In the genomic region with DNA sequence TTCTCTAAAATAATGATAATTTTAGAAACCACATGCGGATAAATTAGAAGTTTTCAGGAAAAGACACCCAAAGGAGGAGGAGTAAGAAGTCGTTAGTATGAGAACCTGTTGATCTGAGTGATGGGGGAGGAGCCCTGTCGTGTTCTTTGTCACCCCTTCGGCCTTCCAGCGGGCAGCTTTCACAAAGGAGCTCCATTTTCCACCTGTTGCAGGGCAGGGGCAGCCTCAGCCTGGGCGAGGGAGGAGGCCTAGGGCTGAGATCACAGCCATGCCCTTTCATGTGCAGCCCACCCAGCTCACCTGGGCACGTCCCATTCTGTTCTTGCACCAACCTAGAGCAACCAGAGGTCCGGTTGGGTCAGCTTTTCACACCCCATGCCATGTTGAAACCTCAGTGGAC, we compare ENCODE assay signal across 25 cellular contexts. TPM values are rescaled to one million over a fixed set of nuclear protein-coding genes. Genes with fewer than 3 reads are reported as not detected.
DNase-seq lines count a peak whose midpoint lies in the region; ATAC-seq and TF ChIP-seq lines count a peak whose summit lies in the region.
"Had no signal": no experiment of that assay in that cellular context is flagged by ENCODE, and none has a peak within 500 bp of the region (broad histone marks: within the 10 kb centered on the region; RNA-seq: fewer than 3 reads in every experiment).

No MANE protein-coding gene starts in this region.

- CTCF ChIA-PET in WTC11 (lab: Charles Lee): interaction anchor here (0.9 to 2.0 kb wide), 7 partner anchors 9 to 122 kb away, joined by 3 to 19 read pairs (median 5); no protein-coding TSS in a partner anchor

- DNase-seq in NCI-H2107 treated with DMSO at 0.1 percent for 48 hours (lab: John Stamatoyannopoulos, UW; ENCODE audit: unreplicated experiment) (peak; percentile 16), NCI-H2107 (lab: John Stamatoyannopoulos, UW) (no peak), WTC11 (ENCODE audit: low spot score) (peak; percentile 34), iPS-NIHi11 (ENCODE audit: low spot score) (peak; percentile 43), sigmoid colon (no peak), upper lobe of left lung (no peak)
- DNase-seq in activated CD8-positive, alpha-beta memory T cell treated with anti-CD3 and anti-CD28 coated beads for 24 hours: no peak
- no peak for DNase-seq in activated CD4-positive, alpha-beta T cell treated with anti-CD3 and anti-CD28 coated beads, Interleukin-2, amount 50 U/mL, for 48 hours
- DNase-seq: activated CD4-positive, alpha-beta T cell treated with anti-CD3 and anti-CD28 coated beads, Interleukin-2, amount 10 ng/mL, durations not matched to agents 7 days and 5 days; activated effector memory CD4-positive, alpha-beta T cell treated with anti-CD3 and anti-CD28 coated beads, Interleukin-2, amount 50 U/mL, for 16 hours; CD8-positive, alpha-beta T cell; DMS153; GDM1; Karpas-422; left lung; mucosa of descending colon; MV-4-11; NCI-H1694 treated with DMSO at 0.1 percent for 48 hours; small intestine; T-helper 2 cell had no signal

- intact Hi-C loops in sigmoid colon (cut with DNase I): no loop called here

- H3K27me3 ChIP-seq in sigmoid colon (no peaks in the 10 kb centered on the region), upper lobe of left lung (peaks cover 0 to 3% (median 0%) of the 10 kb centered on the region in 4 donors)
- H3K27me3 ChIP-seq: SJSA1, testis had no signal

- no peaks in the 10 kb centered on the region for H3K9me3 Mint-ChIP-seq in WTC11
- H3K9me3 Mint-ChIP-seq: activated CD4-positive, alpha-beta T cell treated with anti-CD3 and anti-CD28 coated beads, Interleukin-2, amount 10 ng/mL, durations not matched to agents 7 days and 5 days; CD8-positive, alpha-beta T cell; stimulated activated memory B cell treated with anti-CD40 and anti-IgM and Interleukin-4, amounts not matched to agents 10 μg/mL and 1 μg/mL and 100 μg/mL, for 72 hours had no signal

- TF ChIP-seq CTCF in WTC11 (IDR thresholded peaks at IDR 0.05): no peak
- no peak for TF ChIP-seq CTCF in sigmoid colon (IDR thresholded peaks at IDR 0.05)
- TF ChIP-seq CTCF in upper lobe of left lung (IDR thresholded peaks at IDR 0.05): no peak

- H3K4me3 ChIP-seq in sigmoid colon: no peak overlapping the region
- no peak overlapping the region for H3K4me3 ChIP-seq in upper lobe of left lung
- H3K4me3 ChIP-seq: coronary artery, left lung, mucosa of descending colon, SJSA1, testis had no signal

- TF ChIP-seq EP300 in sigmoid colon (IDR thresholded peaks at IDR 0.05) (no peak), upper lobe of left lung (IDR thresholded peaks at IDR 0.05) (no peak)

- H3K9me3 ChIP-seq in sigmoid colon (no peaks in the 10 kb centered on the region), upper lobe of left lung (no peaks in the 10 kb centered on the region)
- H3K9me3 ChIP-seq: left lung, mucosa of descending colon, SJSA1, testis had no signal

- H3K36me3 Mint-ChIP-seq in WTC11: peaks cover 6% of the 10 kb centered on the region; the same call in 1 of the 2 replicates
- H3K36me3 Mint-ChIP-seq: stimulated activated memory B cell treated with anti-CD40 and anti-IgM and Interleukin-4, amounts not matched to agents 10 μg/mL and 1 μg/mL and 100 μg/mL, for 72 hours had no signal

- TF ChIP-seq POLR2A in sigmoid colon (IDR thresholded peaks at IDR 0.05) (no peak), upper lobe of left lung (IDR thresholded peaks at IDR 0.05) (no peak)

- POLR2A ChIA-PET in WTC11 (lab: Charles Lee): interaction anchor here (0.6 kb wide), 1 partner anchor 953 kb away, joined by 3 read pairs; no protein-coding TSS in a partner anchor

- H3K36me3 ChIP-seq in sigmoid colon (no peaks in the 10 kb centered on the region), upper lobe of left lung (no peaks in the 10 kb centered on the region)
- H3K36me3 ChIP-seq: left lung had no signal

- H3K4me1 Mint-ChIP-seq in WTC11: peaks cover 41% of the 10 kb centered on the region

- H3K27ac ChIP-seq in sigmoid colon (peak overlapping the region in 3 of 4 donors; percentile 91 to 97 (median 95)), upper lobe of left lung (no peak overlapping the region)
- H3K27ac ChIP-seq: 22Rv1, coronary artery, left lung had no signal

- H3K27me3 Mint-ChIP-seq in WTC11 (ENCODE audit: low read depth): no peaks in the 10 kb centered on the region
- H3K27me3 Mint-ChIP-seq: activated CD4-positive, alpha-beta T cell treated with anti-CD3 and anti-CD28 coated beads, Interleukin-2, amount 10 ng/mL, durations not matched to agents 7 days and 5 days; stimulated activated memory B cell treated with anti-CD40 and anti-IgM and Interleukin-4, amounts not matched to agents 10 μg/mL and 1 μg/mL and 100 μg/mL, for 72 hours had no signal

- peak; percentile 36 for ATAC-seq in WTC11
- ATAC-seq in upper lobe of left lung (ENCODE audit: low FRiP score in 2 of 2): no peak
- ATAC-seq: CD8-positive, alpha-beta T cell; left lung; mucosa of descending colon; stimulated activated memory B cell treated with anti-CD40 and anti-IgM and Interleukin-4, amounts not matched to agents 10 μg/mL and 1 μg/mL and 100 μg/mL, for 72 hours had no signal

- WGBS in sigmoid colon, 2 donors: 89 to 90% methylated on average over 8 of the region's 8 CpGs
- WGBS in upper lobe of left lung, 2 donors: 86 to 92% methylated on average over 8 of the region's 8 CpGs

- H3K27ac Mint-ChIP-seq in WTC11: peak overlapping the region; percentile 42
- H3K27ac Mint-ChIP-seq: activated CD4-positive, alpha-beta T cell treated with anti-CD3 and anti-CD28 coated beads, Interleukin-2, amount 10 ng/mL, durations not matched to agents 7 days and 5 days; CD8-positive, alpha-beta T cell; stimulated activated memory B cell treated with anti-CD40 and anti-IgM and Interleukin-4, amounts not matched to agents 10 μg/mL and 1 μg/mL and 100 μg/mL, for 72 hours had no signal

- H3K4me1 ChIP-seq in sigmoid colon (peaks cover 0 to 49% (median 42%) of the 10 kb centered on the region in 4 donors), upper lobe of left lung (peaks cover 8 to 14% (median 11%) of the 10 kb centered on the region in 4 donors)

- H3K4me3 Mint-ChIP-seq in WTC11: no peak overlapping the region
- H3K4me3 Mint-ChIP-seq: activated CD4-positive, alpha-beta T cell treated with anti-CD3 and anti-CD28 coated beads, Interleukin-2, amount 10 ng/mL, durations not matched to agents 7 days and 5 days; CD8-positive, alpha-beta T cell; stimulated activated memory B cell treated with anti-CD40 and anti-IgM and Interleukin-4, amounts not matched to agents 10 μg/mL and 1 μg/mL and 100 μg/mL, for 72 hours had no signal

TF ChIP-seq in WTC11, 78 proteins besides CTCF, POLR2A, EP300 and RAD21 (continues in another document):
- TF ChIP-seq, protein P1, sequence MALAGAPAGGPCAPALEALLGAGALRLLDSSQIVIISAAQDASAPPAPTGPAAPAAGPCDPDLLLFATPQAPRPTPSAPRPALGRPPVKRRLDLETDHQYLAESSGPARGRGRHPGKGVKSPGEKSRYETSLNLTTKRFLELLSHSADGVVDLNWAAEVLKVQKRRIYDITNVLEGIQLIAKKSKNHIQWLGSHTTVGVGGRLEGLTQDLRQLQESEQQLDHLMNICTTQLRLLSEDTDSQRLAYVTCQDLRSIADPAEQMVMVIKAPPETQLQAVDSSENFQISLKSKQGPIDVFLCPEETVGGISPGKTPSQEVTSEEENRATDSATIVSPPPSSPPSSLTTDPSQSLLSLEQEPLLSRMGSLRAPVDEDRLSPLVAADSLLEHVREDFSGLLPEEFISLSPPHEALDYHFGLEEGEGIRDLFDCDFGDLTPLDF (CRISPR knock-in tag; IDR thresholded peaks at IDR 0.05): no peak
- TF ChIP-seq, protein P2, sequence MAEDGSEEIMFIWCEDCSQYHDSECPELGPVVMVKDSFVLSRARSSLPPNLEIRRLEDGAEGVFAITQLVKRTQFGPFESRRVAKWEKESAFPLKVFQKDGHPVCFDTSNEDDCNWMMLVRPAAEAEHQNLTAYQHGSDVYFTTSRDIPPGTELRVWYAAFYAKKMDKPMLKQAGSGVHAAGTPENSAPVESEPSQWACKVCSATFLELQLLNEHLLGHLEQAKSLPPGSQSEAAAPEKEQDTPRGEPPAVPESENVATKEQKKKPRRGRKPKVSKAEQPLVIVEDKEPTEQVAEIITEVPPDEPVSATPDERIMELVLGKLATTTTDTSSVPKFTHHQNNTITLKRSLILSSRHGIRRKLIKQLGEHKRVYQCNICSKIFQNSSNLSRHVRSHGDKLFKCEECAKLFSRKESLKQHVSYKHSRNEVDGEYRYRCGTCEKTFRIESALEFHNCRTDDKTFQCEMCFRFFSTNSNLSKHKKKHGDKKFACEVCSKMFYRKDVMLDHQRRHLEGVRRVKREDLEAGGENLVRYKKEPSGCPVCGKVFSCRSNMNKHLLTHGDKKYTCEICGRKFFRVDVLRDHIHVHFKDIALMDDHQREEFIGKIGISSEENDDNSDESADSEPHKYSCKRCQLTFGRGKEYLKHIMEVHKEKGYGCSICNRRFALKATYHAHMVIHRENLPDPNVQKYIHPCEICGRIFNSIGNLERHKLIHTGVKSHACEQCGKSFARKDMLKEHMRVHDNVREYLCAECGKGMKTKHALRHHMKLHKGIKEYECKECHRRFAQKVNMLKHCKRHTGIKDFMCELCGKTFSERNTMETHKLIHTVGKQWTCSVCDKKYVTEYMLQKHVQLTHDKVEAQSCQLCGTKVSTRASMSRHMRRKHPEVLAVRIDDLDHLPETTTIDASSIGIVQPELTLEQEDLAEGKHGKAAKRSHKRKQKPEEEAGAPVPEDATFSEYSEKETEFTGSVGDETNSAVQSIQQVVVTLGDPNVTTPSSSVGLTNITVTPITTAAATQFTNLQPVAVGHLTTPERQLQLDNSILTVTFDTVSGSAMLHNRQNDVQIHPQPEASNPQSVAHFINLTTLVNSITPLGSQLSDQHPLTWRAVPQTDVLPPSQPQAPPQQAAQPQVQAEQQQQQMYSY (CRISPR knock-in tag; IDR thresholded peaks at IDR 0.05): no peak
- TF ChIP-seq ZNF396 (CRISPR knock-in tag; IDR thresholded peaks at IDR 0.05; ENCODE audit: borderline replicate concordance) (no peak), JAZF1 (CRISPR knock-in tag; IDR thresholded peaks at IDR 0.05) (no peak), FOXP1 (CRISPR knock-in tag; IDR thresholded peaks at IDR 0.05; ENCODE audit: borderline replicate concordance) (no peak), MXD4 (CRISPR knock-in tag; IDR thresholded peaks at IDR 0.05; ENCODE audit: borderline replicate concordance) (no peak), ZNF121 (CRISPR knock-in tag; IDR thresholded peaks at IDR 0.05) (no peak)
- TF ChIP-seq, protein P3, sequence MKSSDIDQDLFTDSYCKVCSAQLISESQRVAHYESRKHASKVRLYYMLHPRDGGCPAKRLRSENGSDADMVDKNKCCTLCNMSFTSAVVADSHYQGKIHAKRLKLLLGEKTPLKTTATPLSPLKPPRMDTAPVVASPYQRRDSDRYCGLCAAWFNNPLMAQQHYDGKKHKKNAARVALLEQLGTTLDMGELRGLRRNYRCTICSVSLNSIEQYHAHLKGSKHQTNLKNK (CRISPR knock-in tag; IDR thresholded peaks at IDR 0.05): no peak

RNA-seq across cellular contexts. Expression of gene DUSP14, which starts 5.3 kb away (rescaled TPM):
- total RNA-seq in WTC11 (2021): 18.2 to 22.4 TPM (median 18.9 TPM) in 3 replicates
- total RNA-seq in sigmoid colon: 10 to 100 TPM; 18.5 to 25.2 (median 20.4) TPM
- polyA plus RNA-seq in sigmoid colon: 1 to 10 TPM; 1.2 to 3.6 (median 3.4) TPM
- total RNA-seq in upper lobe of left lung: 10 to 100 TPM in 3 of 6 donors, 1 to 10 TPM in 3; 4.2 to 40.0 (median 9.4) TPM

Comparison
In these comparisons a context has a peak if more than half of its experiments do, and no peak if none do; other contexts are left out.
1. DNase-seq: peak in NCI-H2107 treated with DMSO at 0.1 percent for 48 hours (single experiment), WTC11 (single experiment) and iPS-NIHi11 (single experiment); none in NCI-H2107 (single experiment), sigmoid colon (single experiment), activated CD8-positive, alpha-beta memory T cell treated with anti-CD3 and anti-CD28 coated beads for 24 hours (single experiment), activated CD4-positive, alpha-beta T cell treated with anti-CD3 and anti-CD28 coated beads, Interleukin-2, amount 50 U/mL, for 48 hours (0 of 2) and upper lobe of left lung (0 of 2).
2. H3K27ac ChIP-seq: peak in sigmoid colon (3 of 4); none in upper lobe of left lung (0 of 4).